Comparison of ENCODE assay signal across 24 cellular contexts in genomic region chr5:91941590-91941989, GRCh38.
"Had no signal": no experiment of that assay in that cellular context is flagged by ENCODE, and none has a peak within 500 bp of the region (broad histone marks: within the 10 kb centered on the region; RNA-seq: fewer than 3 reads in every experiment).

No MANE protein-coding gene starts in this region.

- H3K9me3 ChIP-seq: adrenal gland, breast epithelium had no signal

- H3K27ac Mint-ChIP-seq: activated CD4-positive, alpha-beta T cell treated with anti-CD3 and anti-CD28 coated beads for 36 hours; activated CD8-positive, alpha-beta T cell treated with anti-CD3 and anti-CD28 coated beads for 36 hours; activated naive CD8-positive, alpha-beta T cell treated with anti-CD3 and anti-CD28 coated beads, Interleukin-2, amount 10 ng/mL, durations not matched to agents 7 days and 5 days; T-cell had no signal

- H3K9me3 Mint-ChIP-seq: activated CD8-positive, alpha-beta T cell treated with anti-CD3 and anti-CD28 coated beads for 36 hours; activated naive CD8-positive, alpha-beta T cell treated with anti-CD3 and anti-CD28 coated beads, Interleukin-2, amount 10 ng/mL, durations not matched to agents 7 days and 5 days had no signal

- ATAC-seq: activated CD4-positive, alpha-beta T cell treated with anti-CD3 and anti-CD28 coated beads for 36 hours; activated CD8-positive, alpha-beta T cell treated with anti-CD3 and anti-CD28 coated beads for 36 hours; Right ventricle myocardium inferior; T-cell had no signal

- H3K27me3 ChIP-seq: adrenal gland, breast epithelium had no signal

- H3K36me3 Mint-ChIP-seq: activated naive CD8-positive, alpha-beta T cell treated with anti-CD3 and anti-CD28 coated beads, Interleukin-2, amount 10 ng/mL, durations not matched to agents 7 days and 5 days; T-cell had no signal

- H3K27ac ChIP-seq: adrenal gland, breast epithelium, SK-N-MC, VCaP had no signal

- H3K4me1 ChIP-seq: adrenal gland, breast epithelium had no signal

- H3K4me3 Mint-ChIP-seq: activated CD4-positive, alpha-beta T cell treated with anti-CD3 and anti-CD28 coated beads for 36 hours; activated CD8-positive, alpha-beta T cell treated with anti-CD3 and anti-CD28 coated beads for 36 hours; activated naive CD8-positive, alpha-beta T cell treated with anti-CD3 and anti-CD28 coated beads, Interleukin-2, amount 10 ng/mL, durations not matched to agents 7 days and 5 days; T-cell had no signal

- H3K36me3 ChIP-seq: adrenal gland had no signal

- DNase-seq: activated CD4-positive, alpha-beta T cell treated with anti-CD3 and anti-CD28 coated beads for 36 hours; activated CD4-positive, alpha-beta T cell treated with anti-CD3 and anti-CD28 coated beads, Interleukin-2, amount 50 U/mL, for 1 hour; activated CD8-positive, alpha-beta memory T cell treated with anti-CD3 and anti-CD28 coated beads, Interleukin-2, amount 50 U/mL, for 4 hours; activated CD8-positive, alpha-beta T cell treated with anti-CD3 and anti-CD28 coated beads for 36 hours; activated naive CD4-positive, alpha-beta T cell treated with anti-CD3 and anti-CD28 coated beads, Interleukin-2, amount 50 U/mL, for 16 hours; activated naive CD8-positive, alpha-beta T cell treated with anti-CD3 and anti-CD28 coated beads, Interleukin-2, amount 10 ng/mL, durations not matched to agents 7 days and 5 days; activated T-cell treated with anti-CD3 and anti-CD28 coated beads, Interleukin-2, amount 50 U/mL, for 1 hour; adrenal gland; aorta; caudate nucleus; Kasumi-1; NCI-H146; NCI-H187 treated with DMSO at 0.1 percent for 48 hours; NCI-H2081 treated with DMSO at 0.1 percent for 48 hours; NCI-H446; NCI-H524; RPMI8226; T-cell; T-helper 2 cell; T1000 had no signal

- H3K4me3 ChIP-seq: adrenal gland, breast epithelium, SK-N-MC had no signal

- H3K4me1 Mint-ChIP-seq: activated CD4-positive, alpha-beta T cell treated with anti-CD3 and anti-CD28 coated beads for 36 hours; activated naive CD8-positive, alpha-beta T cell treated with anti-CD3 and anti-CD28 coated beads, Interleukin-2, amount 10 ng/mL, durations not matched to agents 7 days and 5 days; T-cell had no signal

- H3K27me3 Mint-ChIP-seq: activated CD4-positive, alpha-beta T cell treated with anti-CD3 and anti-CD28 coated beads for 36 hours; activated CD8-positive, alpha-beta T cell treated with anti-CD3 and anti-CD28 coated beads for 36 hours; activated naive CD8-positive, alpha-beta T cell treated with anti-CD3 and anti-CD28 coated beads, Interleukin-2, amount 10 ng/mL, durations not matched to agents 7 days and 5 days; T-cell had no signal
